Comparison of ENCODE assay signal across 13 cellular contexts in the genomic region with DNA sequence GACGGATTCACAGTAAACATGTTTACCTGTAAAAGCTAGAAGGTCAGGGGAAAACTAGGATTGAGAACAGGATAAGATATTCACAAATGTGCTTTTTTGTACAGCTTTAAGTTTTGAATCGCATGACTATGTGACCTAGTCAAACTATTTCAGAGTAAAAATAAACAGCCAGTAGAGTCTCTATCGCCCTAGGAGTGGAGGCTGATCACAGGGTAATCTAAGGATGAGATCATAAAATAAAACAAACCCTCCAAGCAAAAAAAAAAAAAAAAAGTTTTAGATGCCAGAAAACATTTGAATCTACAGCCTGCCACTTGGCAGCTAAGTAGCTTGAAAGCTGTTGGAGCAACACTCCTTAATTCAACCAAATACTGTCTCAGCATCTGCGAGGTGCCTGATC.
"Had no signal": no experiment of that assay in that cellular context is flagged by ENCODE, and none has a peak within 500 bp of the region (broad histone marks: within the 10 kb centered on the region; RNA-seq: fewer than 3 reads in every experiment).

No MANE protein-coding gene starts in this region.

- H3K27ac ChIP-seq: colonic mucosa, pancreas, skin epidermis, uterus had no signal

- H3K4me1 ChIP-seq: colonic mucosa, pancreas, uterus had no signal

- H3K9me3 ChIP-seq: colonic mucosa had no signal

- H3K4me1 Mint-ChIP-seq: activated naive CD8-positive, alpha-beta T cell treated with anti-CD3 and anti-CD28 coated beads, Interleukin-2, amount 10 ng/mL, durations not matched to agents 7 days and 5 days; stimulated activated naive CD8-positive, alpha-beta T cell treated with anti-CD3 and anti-CD28 coated beads, Interleukin-15, amount 100 ng/mL, for 72 hours had no signal

- H3K27ac Mint-ChIP-seq: activated naive CD8-positive, alpha-beta T cell treated with anti-CD3 and anti-CD28 coated beads, Interleukin-2, amount 10 ng/mL, durations not matched to agents 7 days and 5 days; stimulated activated naive CD8-positive, alpha-beta T cell treated with anti-CD3 and anti-CD28 coated beads, Interleukin-15, amount 100 ng/mL, for 72 hours had no signal

- ATAC-seq: pancreas; stimulated activated naive CD8-positive, alpha-beta T cell treated with anti-CD3 and anti-CD28 coated beads, Interleukin-15, amount 100 ng/mL, for 72 hours had no signal

- DNase-seq: activated CD4-positive, alpha-beta T cell treated with anti-CD3 and anti-CD28 coated beads for 1 hour; activated CD4-positive, alpha-beta T cell treated with anti-CD3 and anti-CD28 coated beads, Interleukin-2, amount 50 U/mL, for 48 hours; activated gamma-delta T cell treated with Interleukin-2 at 50 U/mL for 16 hours; activated naive CD8-positive, alpha-beta T cell treated with anti-CD3 and anti-CD28 coated beads, Interleukin-2, amount 10 ng/mL, durations not matched to agents 7 days and 5 days; activated T-cell treated with anti-CD3 and anti-CD28 coated beads, Interleukin-2, amount 50 U/mL, for 48 hours; colonic mucosa; left cardiac atrium; pancreas; retina; stimulated activated CD4-positive, alpha-beta T cell treated with anti-CD3 and anti-CD28 coated beads, Interleukin-4, amount 100 ng/mL, for 4 hours; stimulated activated naive CD8-positive, alpha-beta T cell treated with anti-CD3 and anti-CD28 coated beads, Interleukin-15, amount 100 ng/mL, for 72 hours; uterus had no signal

- H3K27me3 ChIP-seq: colonic mucosa, pancreas, uterus had no signal

- H3K36me3 ChIP-seq: uterus had no signal

- H3K4me3 Mint-ChIP-seq: activated naive CD8-positive, alpha-beta T cell treated with anti-CD3 and anti-CD28 coated beads, Interleukin-2, amount 10 ng/mL, durations not matched to agents 7 days and 5 days; stimulated activated naive CD8-positive, alpha-beta T cell treated with anti-CD3 and anti-CD28 coated beads, Interleukin-15, amount 100 ng/mL, for 72 hours had no signal

- H3K4me3 ChIP-seq: colonic mucosa, pancreas, skin epidermis, uterus had no signal

- H3K27me3 Mint-ChIP-seq: activated naive CD8-positive, alpha-beta T cell treated with anti-CD3 and anti-CD28 coated beads, Interleukin-2, amount 10 ng/mL, durations not matched to agents 7 days and 5 days; stimulated activated naive CD8-positive, alpha-beta T cell treated with anti-CD3 and anti-CD28 coated beads, Interleukin-15, amount 100 ng/mL, for 72 hours had no signal
